In genomic region chr11:8947230-8947943, GRCh38 we compare ENCODE assay signal across 1 cellular context.
TF ChIP-seq lines count a peak whose summit lies in the region.

No MANE protein-coding gene starts in this region.

TF ChIP-seq in GM12878, 131 proteins besides CTCF, POLR2A, EP300 and RAD21:
- TF ChIP-seq STAT1 (conservative IDR thresholded peaks at IDR 0.05): no peak
- no peak for TF ChIP-seq IKZF1 (conservative IDR thresholded peaks at IDR 0.05)
- TF ChIP-seq ATF7 (IDR thresholded peaks at IDR 0.05; ENCODE audit: low read depth): no peak
- TF ChIP-seq TARDBP (IDR thresholded peaks at IDR 0.05; ENCODE audit: borderline replicate concordance): no peak
- no peak for TF ChIP-seq SREBF2 (IDR thresholded peaks at IDR 0.05; ENCODE audit: low read length)
- TF ChIP-seq KDM1A (IDR thresholded peaks at IDR 0.05; ENCODE audit: borderline replicate concordance): no peak
- no peak for TF ChIP-seq TCF7 (IDR thresholded peaks at IDR 0.05; ENCODE audit: borderline replicate concordance)
- TF ChIP-seq, protein P1, sequence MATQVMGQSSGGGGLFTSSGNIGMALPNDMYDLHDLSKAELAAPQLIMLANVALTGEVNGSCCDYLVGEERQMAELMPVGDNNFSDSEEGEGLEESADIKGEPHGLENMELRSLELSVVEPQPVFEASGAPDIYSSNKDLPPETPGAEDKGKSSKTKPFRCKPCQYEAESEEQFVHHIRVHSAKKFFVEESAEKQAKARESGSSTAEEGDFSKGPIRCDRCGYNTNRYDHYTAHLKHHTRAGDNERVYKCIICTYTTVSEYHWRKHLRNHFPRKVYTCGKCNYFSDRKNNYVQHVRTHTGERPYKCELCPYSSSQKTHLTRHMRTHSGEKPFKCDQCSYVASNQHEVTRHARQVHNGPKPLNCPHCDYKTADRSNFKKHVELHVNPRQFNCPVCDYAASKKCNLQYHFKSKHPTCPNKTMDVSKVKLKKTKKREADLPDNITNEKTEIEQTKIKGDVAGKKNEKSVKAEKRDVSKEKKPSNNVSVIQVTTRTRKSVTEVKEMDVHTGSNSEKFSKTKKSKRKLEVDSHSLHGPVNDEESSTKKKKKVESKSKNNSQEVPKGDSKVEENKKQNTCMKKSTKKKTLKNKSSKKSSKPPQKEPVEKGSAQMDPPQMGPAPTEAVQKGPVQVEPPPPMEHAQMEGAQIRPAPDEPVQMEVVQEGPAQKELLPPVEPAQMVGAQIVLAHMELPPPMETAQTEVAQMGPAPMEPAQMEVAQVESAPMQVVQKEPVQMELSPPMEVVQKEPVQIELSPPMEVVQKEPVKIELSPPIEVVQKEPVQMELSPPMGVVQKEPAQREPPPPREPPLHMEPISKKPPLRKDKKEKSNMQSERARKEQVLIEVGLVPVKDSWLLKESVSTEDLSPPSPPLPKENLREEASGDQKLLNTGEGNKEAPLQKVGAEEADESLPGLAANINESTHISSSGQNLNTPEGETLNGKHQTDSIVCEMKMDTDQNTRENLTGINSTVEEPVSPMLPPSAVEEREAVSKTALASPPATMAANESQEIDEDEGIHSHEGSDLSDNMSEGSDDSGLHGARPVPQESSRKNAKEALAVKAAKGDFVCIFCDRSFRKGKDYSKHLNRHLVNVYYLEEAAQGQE (IDR thresholded peaks at IDR 0.05; ENCODE audit: low read depth, low read length): no peak
- TF ChIP-seq KLF5 (IDR thresholded peaks at IDR 0.05; ENCODE audit: partially characterized antibody): no peak
- TF ChIP-seq NFYA (IDR thresholded peaks at IDR 0.05; ENCODE audit: borderline replicate concordance, low read depth, low read length): no peak
- no peak for TF ChIP-seq TCF12 (IDR thresholded peaks at IDR 0.05; ENCODE audit: low read depth, low read length)
- no peak for TF ChIP-seq ZNF687 (IDR thresholded peaks at IDR 0.05)
- no peak for TF ChIP-seq POLR2AphosphoS2 (IDR thresholded peaks at IDR 0.05; ENCODE audit: low read depth, low read length)
- TF ChIP-seq YBX1 (IDR thresholded peaks at IDR 0.05): no peak
- TF ChIP-seq ETV6 (conservative IDR thresholded peaks at IDR 0.05 in 1 of 2, IDR thresholded peaks at IDR 0.05 in 1 of 2; ENCODE audit: borderline replicate concordance in 1 of 2, low read depth in 1 of 2): no peak
- no peak for TF ChIP-seq SRF (IDR thresholded peaks at IDR 0.05; ENCODE audit: low read depth in 2 of 2, low read length in 2 of 2)
- TF ChIP-seq POU2F2 (IDR thresholded peaks at IDR 0.05; ENCODE audit: borderline replicate concordance, low read depth, low read length): no peak
- TF ChIP-seq BRCA1 (IDR thresholded peaks at IDR 0.05; ENCODE audit: low read depth, low read length): no peak
